In the genomic region with DNA sequence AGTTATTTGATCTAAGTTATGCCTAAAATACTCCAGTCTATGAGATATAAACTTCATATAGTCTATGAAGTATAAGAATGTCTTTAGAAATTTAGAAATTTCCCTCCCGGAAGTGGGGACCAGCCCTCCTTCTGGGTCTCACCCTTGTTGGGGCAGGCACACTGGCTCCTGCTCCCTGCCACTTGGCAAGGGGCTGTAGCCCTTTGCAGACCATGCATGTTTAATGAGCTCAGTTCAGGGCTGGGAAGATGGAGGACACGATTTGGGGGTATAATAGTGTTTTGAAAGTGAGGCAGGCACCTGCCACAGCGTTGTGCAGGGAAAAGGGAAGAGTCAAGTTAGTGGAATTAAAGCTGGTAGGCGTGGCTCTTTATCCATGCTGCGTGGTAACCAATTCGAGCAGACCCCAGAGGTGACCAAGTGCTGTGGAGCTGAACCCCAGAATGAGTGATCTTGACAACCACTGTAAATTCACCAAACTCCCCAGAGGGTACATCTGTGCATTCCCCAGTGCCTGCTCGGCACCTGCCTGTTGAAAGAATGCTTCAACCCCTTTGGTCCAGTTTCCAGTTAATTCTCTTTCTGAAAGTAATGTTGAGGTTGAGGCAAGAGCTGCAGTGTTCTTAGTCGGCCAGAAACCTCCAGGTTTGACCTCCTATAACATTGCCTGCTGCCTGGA, we compare ENCODE assay signal across 14 cellular contexts.
"Had no signal": no experiment of that assay in that cellular context is flagged by ENCODE, and none has a peak within 500 bp of the region (broad histone marks: within the 10 kb centered on the region; RNA-seq: fewer than 3 reads in every experiment).

No MANE protein-coding gene starts in this region.

- H3K27ac ChIP-seq: coronary artery, epithelial cell of prostate, tibial nerve had no signal

- ATAC-seq: activated CD8-positive, alpha-beta T cell treated with anti-CD3 and anti-CD28 coated beads for 36 hours had no signal

- DNase-seq: activated CD4-positive, alpha-beta T cell treated with anti-CD3 and anti-CD28 coated beads for 4 hours; activated CD8-positive, alpha-beta memory T cell treated with anti-CD3 and anti-CD28 coated beads, Interleukin-2, amount 50 U/mL, for 4 hours; activated CD8-positive, alpha-beta T cell treated with anti-CD3 and anti-CD28 coated beads for 36 hours; activated naive CD4-positive, alpha-beta T cell treated with anti-CD3 and anti-CD28 coated beads for 36 hours; effector memory CD4-positive, alpha-beta T cell; kidney glomerular epithelial cell; midbrain; retina; T-helper 9 cell had no signal

- H3K4me3 Mint-ChIP-seq: activated CD8-positive, alpha-beta T cell treated with anti-CD3 and anti-CD28 coated beads for 36 hours; activated naive CD4-positive, alpha-beta T cell treated with anti-CD3 and anti-CD28 coated beads for 36 hours; activated T-helper 1 cell treated with anti-CD3 and anti-CD28 coated beads, Interleukin-12 subunit alpha, Interleukin-12 subunit beta, Interleukin-2, Interleukin-4 antibody, amounts not matched to agents 30 ng/mL and 10 ng/mL and 1 ng/mL, durations not matched to agents 14 hours and 24 hours and 36 hours had no signal

- H3K9me3 ChIP-seq: tibial nerve had no signal

- H3K27me3 ChIP-seq: hepatocyte, tibial nerve had no signal

- H3K4me1 ChIP-seq: tibial nerve had no signal

- H3K4me2 ChIP-seq: hepatocyte had no signal

- H3K27me3 Mint-ChIP-seq: activated CD8-positive, alpha-beta T cell treated with anti-CD3 and anti-CD28 coated beads for 36 hours had no signal

- H3K27ac Mint-ChIP-seq: activated naive CD4-positive, alpha-beta T cell treated with anti-CD3 and anti-CD28 coated beads for 36 hours; activated T-helper 1 cell treated with anti-CD3 and anti-CD28 coated beads, Interleukin-12 subunit alpha, Interleukin-12 subunit beta, Interleukin-2, Interleukin-4 antibody, amounts not matched to agents 30 ng/mL and 10 ng/mL and 1 ng/mL, durations not matched to agents 14 hours and 24 hours and 36 hours had no signal

- H3K4me3 ChIP-seq: coronary artery, hepatocyte, tibial nerve had no signal

- H3K9me3 Mint-ChIP-seq: activated CD8-positive, alpha-beta T cell treated with anti-CD3 and anti-CD28 coated beads for 36 hours; activated naive CD4-positive, alpha-beta T cell treated with anti-CD3 and anti-CD28 coated beads for 36 hours; activated T-helper 1 cell treated with anti-CD3 and anti-CD28 coated beads, Interleukin-12 subunit alpha, Interleukin-12 subunit beta, Interleukin-2, Interleukin-4 antibody, amounts not matched to agents 30 ng/mL and 10 ng/mL and 1 ng/mL, durations not matched to agents 14 hours and 24 hours and 36 hours had no signal
